In the genomic region with DNA sequence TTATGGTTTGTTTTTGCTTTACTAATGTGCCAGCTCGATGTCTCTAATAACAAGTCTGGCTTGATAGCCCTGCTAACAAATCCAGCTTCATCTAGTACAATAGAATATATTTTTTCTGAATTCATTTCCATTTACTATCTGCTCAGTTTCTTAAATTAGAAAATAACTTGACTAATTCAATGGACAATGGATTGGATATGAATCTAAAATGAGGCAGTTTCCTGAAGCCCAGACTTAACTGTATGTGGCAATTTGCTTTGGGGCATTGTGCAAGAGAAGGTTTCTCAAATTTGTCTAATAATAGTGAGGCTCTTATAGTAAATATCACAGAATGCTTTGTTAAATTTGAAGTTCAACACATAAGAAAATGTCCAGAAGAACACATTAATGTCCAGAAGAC, we compare ENCODE assay signal across 16 cellular contexts.
"Had no signal": no experiment of that assay in that cellular context is flagged by ENCODE, and none has a peak within 500 bp of the region (broad histone marks: within the 10 kb centered on the region; RNA-seq: fewer than 3 reads in every experiment).

No MANE protein-coding gene starts in this region.

- H3K4me3 Mint-ChIP-seq: activated T-cell treated with anti-CD3 and anti-CD28 coated beads, Interleukin-2, amount 50 U/mL, for 24 hours; naive thymus-derived CD8-positive, alpha-beta T cell; stimulated activated memory B cell treated with anti-CD40 and anti-IgM and Interleukin-4, amounts not matched to agents 10 μg/mL and 1 μg/mL and 100 μg/mL, for 72 hours had no signal

- H3K27ac ChIP-seq: brain microvascular endothelial cell, esophagus squamous epithelium, neutrophil, spleen, transverse colon had no signal

- H3K27ac Mint-ChIP-seq: activated naive CD4-positive, alpha-beta T cell treated with anti-CD3 and anti-CD28 coated beads, Interleukin-2, amount 50 U/mL, for 72 hours; activated T-cell treated with anti-CD3 and anti-CD28 coated beads, Interleukin-2, amount 50 U/mL, for 24 hours; naive thymus-derived CD8-positive, alpha-beta T cell; stimulated activated memory B cell treated with anti-CD40 and anti-IgM and Interleukin-4, amounts not matched to agents 10 μg/mL and 1 μg/mL and 100 μg/mL, for 72 hours had no signal

- H3K36me3 ChIP-seq: brain microvascular endothelial cell, esophagus squamous epithelium, neutrophil, spleen, transverse colon had no signal

- H3K27me3 ChIP-seq: brain microvascular endothelial cell, esophagus squamous epithelium, neutrophil, spleen, transverse colon had no signal

- H3K36me3 Mint-ChIP-seq: activated naive CD4-positive, alpha-beta T cell treated with anti-CD3 and anti-CD28 coated beads, Interleukin-2, amount 50 U/mL, for 72 hours; naive thymus-derived CD8-positive, alpha-beta T cell; stimulated activated memory B cell treated with anti-CD40 and anti-IgM and Interleukin-4, amounts not matched to agents 10 μg/mL and 1 μg/mL and 100 μg/mL, for 72 hours had no signal

- ATAC-seq: activated CD4-positive, CD25-positive, alpha-beta regulatory T cell treated with anti-CD3 and anti-CD28 coated beads, Interleukin-2, amount 50 U/mL, for 24 hours; activated naive CD4-positive, alpha-beta T cell treated with anti-CD3 and anti-CD28 coated beads, Interleukin-2, amount 50 U/mL, for 72 hours; mucosa of descending colon; naive thymus-derived CD8-positive, alpha-beta T cell; stimulated activated memory B cell treated with anti-CD40 and anti-IgM and Interleukin-4, amounts not matched to agents 10 μg/mL and 1 μg/mL and 100 μg/mL, for 72 hours had no signal

- H3K9me3 Mint-ChIP-seq: activated naive CD4-positive, alpha-beta T cell treated with anti-CD3 and anti-CD28 coated beads, Interleukin-2, amount 50 U/mL, for 72 hours; activated T-cell treated with anti-CD3 and anti-CD28 coated beads, Interleukin-2, amount 50 U/mL, for 24 hours; naive thymus-derived CD8-positive, alpha-beta T cell; stimulated activated memory B cell treated with anti-CD40 and anti-IgM and Interleukin-4, amounts not matched to agents 10 μg/mL and 1 μg/mL and 100 μg/mL, for 72 hours had no signal

- H3K4me3 ChIP-seq: esophagus squamous epithelium, mucosa of descending colon, spleen, transverse colon had no signal

- DNase-seq: activated effector memory CD4-positive, alpha-beta T cell treated with Interleukin-2 at 50 U/mL for 16 hours; activated T-cell treated with anti-CD3 and anti-CD28 coated beads, Interleukin-2, amount 50 U/mL, for 24 hours; brain microvascular endothelial cell; esophagus squamous epithelium; hypothalamus; mammary epithelial cell; mucosa of descending colon; naive thymus-derived CD8-positive, alpha-beta T cell; posterior cingulate gyrus; spleen; stimulated activated CD4-positive, alpha-beta T cell treated with anti-CD3 and anti-CD28 coated beads, Interleukin-1b, Interleukin-23, amount 100 ng/mL, for 48 hours; transverse colon had no signal

- H3K4me1 Mint-ChIP-seq: naive thymus-derived CD8-positive, alpha-beta T cell; stimulated activated memory B cell treated with anti-CD40 and anti-IgM and Interleukin-4, amounts not matched to agents 10 μg/mL and 1 μg/mL and 100 μg/mL, for 72 hours had no signal

- H3K27me3 Mint-ChIP-seq: activated T-cell treated with anti-CD3 and anti-CD28 coated beads, Interleukin-2, amount 50 U/mL, for 24 hours; stimulated activated memory B cell treated with anti-CD40 and anti-IgM and Interleukin-4, amounts not matched to agents 10 μg/mL and 1 μg/mL and 100 μg/mL, for 72 hours had no signal

- H3K4me1 ChIP-seq: spleen, transverse colon had no signal

- H3K9me3 ChIP-seq: esophagus squamous epithelium, mucosa of descending colon, neutrophil, spleen, transverse colon had no signal
